Comparison of ENCODE assay signal across 14 cellular contexts in genomic region chr2:38164881-38165280, GRCh38.
DNase-seq lines count a peak whose midpoint lies in the region; ATAC-seq and TF ChIP-seq lines count a peak whose summit lies in the region.
"Had no signal": no experiment of that assay in that cellular context is flagged by ENCODE, and none has a peak within 500 bp of the region (broad histone marks: within the 10 kb centered on the region; RNA-seq: fewer than 3 reads in every experiment).

No MANE protein-coding gene starts in this region.

- H3K4me3 ChIP-seq in epithelial cell of proximal tubule (ENCODE audit: low read depth, low read length), result no peak overlapping the region
- H3K4me3 ChIP-seq in MM.1S (ENCODE audit: low read length), result no peak overlapping the region

- in situ Hi-C loops in GM13976 (cut with MboI; ENCODE audit: low sequenced_read_pairs, unreplicated experiment), result no loop called here

- H3K4me1 Mint-ChIP-seq in mesothelial cell of epicardium, result peaks cover 36% of the 10 kb centered on the region
- H3K4me1 Mint-ChIP-seq: stimulated activated naive B cell treated with anti-CD40 and anti-IgM and Interleukin-4, amounts not matched to agents 10 μg/mL and 1 μg/mL and 100 μg/mL, for 72 hours had no signal

- no peaks in the 10 kb centered on the region for H3K9me3 Mint-ChIP-seq in mesothelial cell of epicardium
- H3K9me3 Mint-ChIP-seq: activated CD4-positive, alpha-beta memory T cell treated with anti-CD3 and anti-CD28 coated beads, Interleukin-2, amount 10 ng/mL, durations not matched to agents 7 days and 5 days; stimulated activated naive B cell treated with anti-CD40 and anti-IgM and Interleukin-4, amounts not matched to agents 10 μg/mL and 1 μg/mL and 100 μg/mL, for 72 hours had no signal

- H4K20me1 ChIP-seq in MM.1S (ENCODE audit: insufficient read depth, low read length), result no peaks in the 10 kb centered on the region

- ATAC-seq in GM19467 (IDR thresholded peaks at IDR 0.05; ENCODE audit: unreplicated experiment) (peak; percentile 60), HG03097 (IDR thresholded peaks at IDR 0.05; ENCODE audit: low FRiP score, unreplicated experiment) (peak; percentile 62)

- H3K36me3 Mint-ChIP-seq in mesothelial cell of epicardium, result no peaks in the 10 kb centered on the region
- H3K36me3 Mint-ChIP-seq: stimulated activated naive B cell treated with anti-CD40 and anti-IgM and Interleukin-4, amounts not matched to agents 10 μg/mL and 1 μg/mL and 100 μg/mL, for 72 hours had no signal

- H3K9me2 ChIP-seq in MM.1S (replicated peaks; ENCODE audit: insufficient read depth, low read length), result no peaks in the 10 kb centered on the region

- no peak overlapping the region for H3K9ac ChIP-seq in MM.1S (ENCODE audit: low read length)
- H3K9ac ChIP-seq: parathyroid adenoma had no signal

- H3K27me3 Mint-ChIP-seq in mesothelial cell of epicardium (ENCODE audit: low read depth), result no peaks in the 10 kb centered on the region

- H3K79me2 ChIP-seq in MM.1S (ENCODE audit: low read length), result no peaks in the 10 kb centered on the region
- H3K79me2 ChIP-seq: parathyroid adenoma had no signal

- no peak overlapping the region for H3K4me2 ChIP-seq in MM.1S (ENCODE audit: low read depth, low read length)

- H3K9me3 ChIP-seq in MM.1S (replicated peaks; ENCODE audit: insufficient read depth, low read length), result no peaks in the 10 kb centered on the region

- no peak for TF ChIP-seq CTCF in GM13976 (IDR thresholded peaks at IDR 0.05; ENCODE audit: borderline replicate concordance, control extremely low read depth, extremely low read depth, insufficient read depth, missing control alignments)
- no peak for TF ChIP-seq CTCF in epithelial cell of proximal tubule (conservative IDR thresholded peaks at IDR 0.05; ENCODE audit: low read depth, low read length)
- no peak for TF ChIP-seq CTCF in mesothelial cell of epicardium (IDR thresholded peaks at IDR 0.05; ENCODE audit: unreplicated experiment)
- TF ChIP-seq CTCF in MM.1S (IDR thresholded peaks at IDR 0.05; ENCODE audit: low read length), result no peak

- peak; percentile 29 for DNase-seq in GM13976 (ENCODE audit: low spot score)
- peak; percentile 78 for DNase-seq in epithelial cell of proximal tubule (ENCODE audit: low read depth)
- DNase-seq in activated gamma-delta T cell (lab: John Stamatoyannopoulos, UW), result no peak
- DNase-seq in mesothelial cell of epicardium (ENCODE audit: low spot score in 2 of 2, unreplicated experiment in 2 of 2), result no peak
- no peak for DNase-seq in MM.1S
- DNase-seq in T-helper 9 cell, result no peak
- DNase-seq: activated CD4-positive, alpha-beta memory T cell treated with anti-CD3 and anti-CD28 coated beads, Interleukin-2, amount 10 ng/mL, durations not matched to agents 7 days and 5 days; activated naive CD4-positive, alpha-beta T cell treated with Interleukin-2 at 50 U/mL for 16 hours; caudate nucleus; stimulated activated naive B cell treated with anti-CD40 and anti-IgM and Interleukin-4, amounts not matched to agents 10 μg/mL and 1 μg/mL and 100 μg/mL, for 72 hours; T-helper 2 cell had no signal

- no peak overlapping the region for H2AFZ ChIP-seq in MM.1S (ENCODE audit: low read length)
- H2AFZ ChIP-seq: parathyroid adenoma had no signal

- no peaks in the 10 kb centered on the region for H3K27me3 ChIP-seq in MM.1S (replicated peaks; ENCODE audit: insufficient read depth, low read length)

- no peak overlapping the region for H3K27ac Mint-ChIP-seq in mesothelial cell of epicardium
- H3K27ac Mint-ChIP-seq: activated CD4-positive, alpha-beta memory T cell treated with anti-CD3 and anti-CD28 coated beads, Interleukin-2, amount 10 ng/mL, durations not matched to agents 7 days and 5 days; stimulated activated naive B cell treated with anti-CD40 and anti-IgM and Interleukin-4, amounts not matched to agents 10 μg/mL and 1 μg/mL and 100 μg/mL, for 72 hours had no signal

- H3F3A ChIP-seq in MM.1S (ENCODE audit: insufficient read depth, low read length), result no peaks in the 10 kb centered on the region

- no peaks in the 10 kb centered on the region for H3K36me3 ChIP-seq in MM.1S (replicated peaks; ENCODE audit: insufficient read depth, low read length)

- no peak overlapping the region for H3K27ac ChIP-seq in MM.1S (ENCODE audit: low read length)
- H3K27ac ChIP-seq: parathyroid adenoma had no signal

- H3K4me1 ChIP-seq in MM.1S (ENCODE audit: low read length), result no peaks in the 10 kb centered on the region
- H3K4me1 ChIP-seq: parathyroid adenoma had no signal

- no peak overlapping the region for H3K4me3 Mint-ChIP-seq in mesothelial cell of epicardium
- H3K4me3 Mint-ChIP-seq: activated CD4-positive, alpha-beta memory T cell treated with anti-CD3 and anti-CD28 coated beads, Interleukin-2, amount 10 ng/mL, durations not matched to agents 7 days and 5 days; stimulated activated naive B cell treated with anti-CD40 and anti-IgM and Interleukin-4, amounts not matched to agents 10 μg/mL and 1 μg/mL and 100 μg/mL, for 72 hours had no signal

Comparison
In these comparisons a context has a peak if more than half of its experiments do, and no peak if none do; other contexts are left out.
1. DNase-seq: peak in GM13976 (single experiment) and epithelial cell of proximal tubule (single experiment); none in activated gamma-delta T cell (single experiment), mesothelial cell of epicardium (0 of 2), MM.1S (single experiment) and T-helper 9 cell (single experiment).